ENCODE assay signal across 1 cellular context in genomic region chr10:77837925-77838595, GRCh38.
TF ChIP-seq lines count a peak whose summit lies in the region.

No MANE protein-coding gene starts in this region.

TF ChIP-seq in GM23338, 12 proteins besides CTCF, POLR2A, EP300 and RAD21 (continued from another document):
- TF ChIP-seq REST (IDR thresholded peaks at IDR 0.05; ENCODE audit: unreplicated experiment) (no peak), NANOG (IDR thresholded peaks at IDR 0.05; ENCODE audit: borderline replicate concordance) (no peak), ZNF114 (CRISPR knock-in tag; IDR thresholded peaks at IDR 0.05) (no peak), EZH2 (IDR thresholded peaks at IDR 0.05; ENCODE audit: low read depth, unreplicated experiment) (no peak), ETS1 (IDR thresholded peaks at IDR 0.05) (no peak)
